Comparison of ENCODE assay signal across 12 cellular contexts in genomic region chr12:116058574-116058973, GRCh38.
DNase-seq lines count a peak whose midpoint lies in the region; ATAC-seq and TF ChIP-seq lines count a peak whose summit lies in the region.
"Had no signal": no experiment of that assay in that cellular context is flagged by ENCODE, and none has a peak within 500 bp of the region (broad histone marks: within the 10 kb centered on the region; RNA-seq: fewer than 3 reads in every experiment).

No MANE protein-coding gene starts in this region.

- no peak for DNase-seq in activated CD4-positive, CD25-positive, alpha-beta regulatory T cell treated with anti-CD3 and anti-CD28 coated beads, Interleukin-2, amount 50 U/mL, for 72 hours
- DNase-seq in EH (ENCODE audit: low read depth) (peak; percentile 36), nephron progenitor cell (no peak), islet precursor cell (no peak)
- DNase-seq in activated naive CD8-positive, alpha-beta T cell treated with anti-CD3 and anti-CD28 coated beads for 36 hours = no peak
- DNase-seq in stimulated activated CD4-positive, alpha-beta T cell treated with anti-CD3 and anti-CD28 coated beads, Interleukin-15, amount 100 ng/mL, for 24 hours = no peak
- DNase-seq: 8988T; AML-193; CD8-positive, alpha-beta memory T cell; DMS53 had no signal

- no peak overlapping the region for H3K4me3 Mint-ChIP-seq in activated naive CD8-positive, alpha-beta T cell treated with anti-CD3 and anti-CD28 coated beads for 36 hours
- H3K4me3 Mint-ChIP-seq in nephron = peak overlapping the region in 1 of 3 experiments; percentile 23
- H3K4me3 Mint-ChIP-seq in nephron progenitor cell = no peak overlapping the region
- H3K4me3 Mint-ChIP-seq: CD8-positive, alpha-beta memory T cell had no signal

- TF ChIP-seq CTCF in nephron (IDR thresholded peaks at IDR 0.05; ENCODE audit: unreplicated experiment in 3 of 3) (no peak), nephron progenitor cell (IDR thresholded peaks at IDR 0.05) (no peak)

- ATAC-seq in activated CD4-positive, CD25-positive, alpha-beta regulatory T cell treated with anti-CD3 and anti-CD28 coated beads, Interleukin-2, amount 50 U/mL, for 24 hours = peak; percentile 44 to 51

- peak overlapping the region; percentile 17 for H3K27ac Mint-ChIP-seq in activated naive CD8-positive, alpha-beta T cell treated with anti-CD3 and anti-CD28 coated beads for 36 hours
- H3K27ac Mint-ChIP-seq in nephron = peak overlapping the region in 2 of 3 experiments; percentile 24 to 30
- no peak overlapping the region for H3K27ac Mint-ChIP-seq in nephron progenitor cell

- no peaks in the 10 kb centered on the region for H3K27me3 Mint-ChIP-seq in activated naive CD8-positive, alpha-beta T cell treated with anti-CD3 and anti-CD28 coated beads for 36 hours
- H3K27me3 Mint-ChIP-seq in nephron (ENCODE audit: low read depth) (no peaks in the 10 kb centered on the region), nephron progenitor cell (ENCODE audit: low read depth, poor library complexity) (no peaks in the 10 kb centered on the region)
- H3K27me3 Mint-ChIP-seq: CD8-positive, alpha-beta memory T cell had no signal

- peaks cover 2% of the 10 kb centered on the region for H3K36me3 Mint-ChIP-seq in activated naive CD8-positive, alpha-beta T cell treated with anti-CD3 and anti-CD28 coated beads for 36 hours
- H3K36me3 Mint-ChIP-seq in nephron (ENCODE audit: low read depth) = no peaks in the 10 kb centered on the region
- no peaks in the 10 kb centered on the region for H3K36me3 Mint-ChIP-seq in nephron progenitor cell (ENCODE audit: low read depth)

- no peaks in the 10 kb centered on the region for H3K9me3 Mint-ChIP-seq in activated naive CD8-positive, alpha-beta T cell treated with anti-CD3 and anti-CD28 coated beads for 36 hours
- H3K9me3 Mint-ChIP-seq in nephron = no peaks in the 10 kb centered on the region
- no peaks in the 10 kb centered on the region for H3K9me3 Mint-ChIP-seq in nephron progenitor cell
- H3K9me3 Mint-ChIP-seq: CD8-positive, alpha-beta memory T cell had no signal

- H3K4me1 Mint-ChIP-seq in activated naive CD8-positive, alpha-beta T cell treated with anti-CD3 and anti-CD28 coated beads for 36 hours = peaks cover 46% of the 10 kb centered on the region
- H3K4me1 Mint-ChIP-seq in nephron (peaks cover 44% of the 10 kb centered on the region), nephron progenitor cell (peaks cover 8% of the 10 kb centered on the region)
